In the genomic region with DNA sequence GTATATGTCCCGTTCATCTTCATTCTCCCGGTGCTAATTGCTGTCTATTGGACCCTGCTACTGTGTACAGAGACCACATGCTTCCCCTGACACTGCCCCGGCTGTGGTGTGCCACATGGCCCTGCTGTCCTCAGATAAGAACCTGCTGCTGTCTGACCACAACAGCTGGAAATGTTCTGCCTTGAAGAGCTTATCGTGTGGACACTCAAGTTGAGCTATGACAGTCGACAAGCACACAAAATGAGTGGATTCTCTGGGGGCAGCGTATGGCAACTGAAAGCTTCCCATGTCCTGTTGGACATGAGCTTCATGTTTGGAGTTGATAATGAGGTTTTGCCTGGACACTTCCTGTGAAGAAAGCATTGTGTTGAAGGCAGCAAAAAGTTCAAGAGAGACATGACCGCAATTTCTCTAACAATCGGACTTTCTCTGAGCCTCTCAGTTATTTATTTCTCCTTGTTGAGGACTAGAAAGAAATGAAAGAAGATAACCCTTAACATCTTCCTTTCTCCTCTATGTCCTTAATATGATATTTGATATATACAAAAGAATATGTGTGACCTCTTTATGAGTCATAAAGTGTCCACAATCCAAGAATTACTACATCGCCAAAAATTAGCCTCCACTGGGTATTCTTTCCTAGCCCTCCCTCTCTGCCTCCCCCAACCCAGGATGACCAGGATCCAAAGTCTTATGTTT, we compare ENCODE assay signal across 16 cellular contexts.
DNase-seq lines count a peak whose midpoint lies in the region; ATAC-seq, FAIRE-seq and TF ChIP-seq lines count a peak whose summit lies in the region.
"Had no signal": no experiment of that assay in that cellular context is flagged by ENCODE, and none has a peak within 500 bp of the region (broad histone marks: within the 10 kb centered on the region; RNA-seq: fewer than 3 reads in every experiment).

No MANE protein-coding gene starts in this region.

- H3K9ac ChIP-seq in mammary epithelial cell (ENCODE audit: insufficient read depth, low read length), result no peak overlapping the region
- peak overlapping the region in 1 of 2 experiments; percentile 59; a peak in 2 of 4 replicates for H3K9ac ChIP-seq in K562 (ENCODE audit: insufficient read depth in 1 of 2, low read depth in 2 of 2, low read length in 2 of 2)

- dilution Hi-C loops in mammary epithelial cell (cut with HindIII; ENCODE audit: low sequenced_read_pairs), result no loop called here

- H3K36me3 Mint-ChIP-seq in MCF 10A (ENCODE audit: insufficient read depth, unreplicated experiment), result peaks cover 5% of the 10 kb centered on the region
- H3K36me3 Mint-ChIP-seq: natural killer cell had no signal

- H3K27ac ChIP-seq in mammary epithelial cell (ENCODE audit: insufficient read depth, low read depth, low read length) (no peak overlapping the region), K562 (ENCODE audit: extremely low read depth, low read depth, low read length) (peak overlapping the region; percentile 85), hepatocyte (no peak overlapping the region), upper lobe of left lung (no peak overlapping the region)
- H3K27ac ChIP-seq: PC-9, vagina had no signal

- no peak overlapping the region for H3K27ac Mint-ChIP-seq in MCF 10A (ENCODE audit: low read depth, unreplicated experiment)
- H3K27ac Mint-ChIP-seq: activated CD4-positive, alpha-beta memory T cell treated with anti-CD3 and anti-CD28 coated beads, Interleukin-2, amount 10 ng/mL, durations not matched to agents 7 days and 5 days; IgD-negative memory B cell; natural killer cell had no signal

- in situ Hi-C loops in mammary epithelial cell (cut with MboI; ENCODE audit: low sequenced_read_pairs in 2 of 2), result no loop called here
- in situ Hi-C loops in K562 (cut with MboI), result no loop called here

- H3K36me3 ChIP-seq in mammary epithelial cell (ENCODE audit: insufficient read depth, low read length) (no peaks in the 10 kb centered on the region), K562 (ENCODE audit: control insufficient read depth, insufficient read depth, low read length) (no peaks in the 10 kb centered on the region), hepatocyte (replicated peaks; ENCODE audit: insufficient read depth, low read depth) (no peaks in the 10 kb centered on the region), upper lobe of left lung (no peaks in the 10 kb centered on the region)
- H3K36me3 ChIP-seq: vagina had no signal

- no peaks in the 10 kb centered on the region for H3K27me3 ChIP-seq in mammary epithelial cell (ENCODE audit: insufficient read depth, low read length)
- H3K27me3 ChIP-seq in K562 (ENCODE audit: control insufficient read depth in 2 of 2, insufficient read depth in 2 of 2, low read length in 2 of 2), result no peaks in the 10 kb centered on the region
- no peaks in the 10 kb centered on the region for H3K27me3 ChIP-seq in hepatocyte
- no peaks in the 10 kb centered on the region for H3K27me3 ChIP-seq in upper lobe of left lung
- H3K27me3 ChIP-seq: vagina had no signal

- no peak overlapping the region for H3K4me3 ChIP-seq in mammary epithelial cell (replicated peaks in 1 of 3; ENCODE audit: insufficient read depth in 1 of 3, low read depth in 2 of 3, low read length in 3 of 3)
- H3K4me3 ChIP-seq in K562, result no peak overlapping the region
- H3K4me3 ChIP-seq in hepatocyte, result no peak overlapping the region
- H3K4me3 ChIP-seq in upper lobe of left lung, result no peak overlapping the region
- H3K4me3 ChIP-seq: PC-9, vagina had no signal

- POLR2A ChIA-PET in MCF 10A (lab: Yijun Ruan, JAX), result interaction anchor here (0.6 kb wide), 1 partner anchor 57 kb away, joined by 3 read pairs; no protein-coding TSS in a partner anchor
- POLR2A ChIA-PET in K562 (lab: Yijun Ruan, JAX), result interaction anchor here (0.6 to 1.0 kb wide), 3 partner anchors 13 to 442 kb away, joined by 3 to 4 read pairs (median 4); no protein-coding TSS in a partner anchor

- H3K4me3 Mint-ChIP-seq in MCF 10A (ENCODE audit: unreplicated experiment), result no peak overlapping the region
- H3K4me3 Mint-ChIP-seq: activated CD4-positive, alpha-beta memory T cell treated with anti-CD3 and anti-CD28 coated beads, Interleukin-2, amount 10 ng/mL, durations not matched to agents 7 days and 5 days; IgD-negative memory B cell; natural killer cell had no signal

- TF ChIP-seq POLR2A in K562 (conservative IDR thresholded peaks at IDR 0.05) (no peak), upper lobe of left lung (IDR thresholded peaks at IDR 0.05) (no peak)

- H2AFZ ChIP-seq in mammary epithelial cell (ENCODE audit: low read depth, low read length), result no peak overlapping the region
- H2AFZ ChIP-seq in K562 (ENCODE audit: low read depth, low read length), result peak overlapping the region; percentile 82
- H2AFZ ChIP-seq in hepatocyte, result no peak overlapping the region

- CTCF ChIA-PET in MCF 10A (lab: Yijun Ruan, JAX) (no interaction called here), mammary epithelial cell (lab: Charles Lee; ENCODE audit: low non-redundant PET) (no interaction called here), K562 (lab: Yijun Ruan, JAX; ENCODE audit: low intra/inter-chr PET ratio) (no interaction called here)

- FAIRE-seq in K562 (lab: Jason Lieb, UNC), result peak; percentile 99
- FAIRE-seq: islet of Langerhans had no signal

- H3K4me1 ChIP-seq in mammary epithelial cell (ENCODE audit: insufficient read depth, low read length) (peaks cover 17% of the 10 kb centered on the region), K562 (replicated peaks in 1 of 2; ENCODE audit: control insufficient read depth in 2 of 2, insufficient read depth in 2 of 2, low read length in 2 of 2) (peaks cover 4 to 29% of the 10 kb centered on the region in 2 experiments; a peak in 4 of 5 replicates), hepatocyte (ENCODE audit: insufficient read depth) (no peaks in the 10 kb centered on the region), upper lobe of left lung (no peaks in the 10 kb centered on the region)

- 78% methylated on average over 9 of the region's 9 CpGs for WGBS in mammary epithelial cell (ENCODE audit: low coverage, missing lambda C conversion rate)
- WGBS in K562 (ENCODE audit: insufficient coverage, low coverage, missing lambda C conversion rate), result 1% methylated on average over 9 of the region's 9 CpGs
- WGBS in hepatocyte (ENCODE audit: low lambda C conversion rate, missing lambda C conversion rate), result 65% methylated on average over 9 of the region's 9 CpGs
- WGBS in upper lobe of left lung, 2 donors, result 30 to 51% methylated on average over 9 of the region's 9 CpGs

- H3K9me3 Mint-ChIP-seq in MCF 10A (ENCODE audit: unreplicated experiment), result peaks cover 9% of the 10 kb centered on the region
- H3K9me3 Mint-ChIP-seq: activated CD4-positive, alpha-beta memory T cell treated with anti-CD3 and anti-CD28 coated beads, Interleukin-2, amount 10 ng/mL, durations not matched to agents 7 days and 5 days had no signal

- DNase-seq in MCF 10A (ENCODE audit: unreplicated experiment) (peak; percentile 26), mammary epithelial cell (no peak), K562 (ENCODE audit: extremely low read depth in 1 of 4, low spot score in 3 of 4) (peak; percentile 81 to 97 (median 88)), hepatocyte (ENCODE audit: low spot score) (peak; percentile 9), upper lobe of left lung (no peak), CD1c-positive myeloid dendritic cell (ENCODE audit: extremely low spot score) (no peak), head of caudate nucleus (no peak)
- DNase-seq in stimulated activated naive CD8-positive, alpha-beta T cell treated with anti-CD3 and anti-CD28 coated beads, Interleukin-15, Interleukin-2, amounts not matched to agents 100 U/mL and 50 U/mL, for 24 hours, result no peak
- DNase-seq: activated CD4-positive, alpha-beta memory T cell treated with anti-CD3 and anti-CD28 coated beads, Interleukin-2, amount 10 ng/mL, durations not matched to agents 7 days and 5 days; activated naive CD4-positive, alpha-beta T cell; DND-41; natural killer cell; PC-9 had no signal

- H4K20me1 ChIP-seq in mammary epithelial cell (ENCODE audit: insufficient read depth, low read length) (no peaks in the 10 kb centered on the region), K562 (replicated peaks; ENCODE audit: control insufficient read depth, insufficient read depth, low read length) (no peaks in the 10 kb centered on the region), hepatocyte (ENCODE audit: insufficient read depth, poor library complexity, severe bottlenecking) (no peaks in the 10 kb centered on the region)

- no peaks in the 10 kb centered on the region for H3K9me1 ChIP-seq in K562 (ENCODE audit: control insufficient read depth, insufficient read depth, low read length)

- peak; percentile 98 for TF ChIP-seq EP300 in K562 (IDR thresholded peaks at IDR 0.05; ENCODE audit: low read length)
- no peak for TF ChIP-seq EP300 in upper lobe of left lung (IDR thresholded peaks at IDR 0.05)

- intact Hi-C loops in MCF 10A (cut with micrococcal nuclease), result loop anchor here (10.0 kb wide), 1 partner anchor 887 kb away; the partner anchor contains the start of gene RPS12
- intact Hi-C loops in mammary epithelial cell (cut with micrococcal nuclease), result loop anchor here (10.0 kb wide), 1 partner anchor 107 kb away; no protein-coding TSS in a partner anchor
- intact Hi-C loops in K562 (cut with micrococcal nuclease), result loop anchor here (2.0 to 10.0 kb wide), 3 partner anchors 39 to 393 kb away; no protein-coding TSS in a partner anchor
- intact Hi-C loops in head of caudate nucleus (cut with DNase I), result no loop called here

- peaks cover 32% of the 10 kb centered on the region for H3K4me1 Mint-ChIP-seq in MCF 10A (ENCODE audit: insufficient read depth, unreplicated experiment)
- H3K4me1 Mint-ChIP-seq: activated CD4-positive, alpha-beta memory T cell treated with anti-CD3 and anti-CD28 coated beads, Interleukin-2, amount 10 ng/mL, durations not matched to agents 7 days and 5 days; natural killer cell had no signal

- ATAC-seq in K562, result peak; percentile 97
- peak; percentile 55 to 59 for ATAC-seq in upper lobe of left lung (ENCODE audit: low FRiP score in 2 of 2)
- ATAC-seq in stimulated activated naive CD8-positive, alpha-beta T cell treated with anti-CD3 and anti-CD28 coated beads, Interleukin-15, Interleukin-2, amounts not matched to agents 100 U/mL and 50 U/mL, for 24 hours, result no peak

- no peaks in the 10 kb centered on the region for H3K9me2 ChIP-seq in hepatocyte (replicated peaks; ENCODE audit: insufficient read depth)

- no peak overlapping the region for H3K4me2 ChIP-seq in mammary epithelial cell (ENCODE audit: insufficient read depth, low read depth, low read length)
- H3K4me2 ChIP-seq in K562 (ENCODE audit: insufficient read depth, low read length), result peak overlapping the region; percentile 64
- no peak overlapping the region for H3K4me2 ChIP-seq in hepatocyte
- H3K4me2 ChIP-seq: PC-9 had no signal

- BruUV-seq in MCF 10A (replicated peaks; lab: Mats Ljungman, UMichigan) (no TSS peak), mammary epithelial cell (replicated peaks; lab: Mats Ljungman, UMichigan) (no TSS peak), K562 (replicated peaks; lab: Mats Ljungman, UMichigan) (no TSS peak)

- no peak for TF ChIP-seq CTCF in MCF 10A (IDR thresholded peaks at IDR 0.05; ENCODE audit: unreplicated experiment)
- TF ChIP-seq CTCF in mammary epithelial cell (conservative IDR thresholded peaks at IDR 0.05 in 1 of 2, IDR thresholded peaks at IDR 0.05 in 1 of 2; ENCODE audit: extremely low read depth in 1 of 2, insufficient read depth in 1 of 2, low read depth in 1 of 2, low read length in 2 of 2), result no peak
- no peak; a peak in 1 of 6 replicates for TF ChIP-seq CTCF in K562 (IDR thresholded peaks at IDR 0.05 in 2 of 3, conservative IDR thresholded peaks at IDR 0.05 in 1 of 3; ENCODE audit: insufficient read depth in 2 of 3, low read depth in 1 of 3, low read length in 3 of 3)
- TF ChIP-seq CTCF in hepatocyte (IDR thresholded peaks at IDR 0.05; ENCODE audit: poor library complexity), result no peak
- no peak for TF ChIP-seq CTCF in upper lobe of left lung (IDR thresholded peaks at IDR 0.05)

- H3K79me2 ChIP-seq in mammary epithelial cell (ENCODE audit: insufficient read depth, low read length) (no peaks in the 10 kb centered on the region), K562 (ENCODE audit: control insufficient read depth, insufficient read depth, low read length) (no peaks in the 10 kb centered on the region), hepatocyte (no peaks in the 10 kb centered on the region)

- H3K27me3 Mint-ChIP-seq in MCF 10A (ENCODE audit: insufficient read depth, unreplicated experiment), result no peaks in the 10 kb centered on the region
- H3K27me3 Mint-ChIP-seq: activated CD4-positive, alpha-beta memory T cell treated with anti-CD3 and anti-CD28 coated beads, Interleukin-2, amount 10 ng/mL, durations not matched to agents 7 days and 5 days had no signal

- H3K9me3 ChIP-seq in mammary epithelial cell (replicated peaks; ENCODE audit: insufficient read depth, low read length) (no peaks in the 10 kb centered on the region), K562 (replicated peaks; ENCODE audit: control insufficient read depth, insufficient read depth, low read depth, low read length) (peaks cover 5% of the 10 kb centered on the region; the same call in 1 of the 2 replicates), hepatocyte (ENCODE audit: low read depth) (no peaks in the 10 kb centered on the region), upper lobe of left lung (no peaks in the 10 kb centered on the region)
- H3K9me3 ChIP-seq: vagina had no signal

- peak in 1 of 2 experiments; percentile 33; a peak in 3 of 4 replicates for TF ChIP-seq RAD21 in K562 (CRISPR knock-in tag; conservative IDR thresholded peaks at IDR 0.05 in 1 of 2, IDR thresholded peaks at IDR 0.05 in 1 of 2)

Comparison
In these comparisons a context has a peak if more than half of its experiments do, and no peak if none do; other contexts are left out.
1. DNase-seq: peak in MCF 10A (single experiment), K562 (4 of 4) and hepatocyte (single experiment); none in mammary epithelial cell (single experiment), upper lobe of left lung (0 of 2), CD1c-positive myeloid dendritic cell (single experiment), head of caudate nucleus (0 of 42) and stimulated activated naive CD8-positive, alpha-beta T cell treated with anti-CD3 and anti-CD28 coated beads, Interleukin-15, Interleukin-2, amounts not matched to agents 100 U/mL and 50 U/mL, for 24 hours (single experiment).